Comparison of ENCODE assay signal across 19 cellular contexts in genomic region chr7:124747072-124747471, GRCh38. TPM values are rescaled to one million over a fixed set of nuclear protein-coding genes. Genes with fewer than 3 reads are reported as not detected.
DNase-seq lines count a peak whose midpoint lies in the region; ATAC-seq, FAIRE-seq and TF ChIP-seq lines count a peak whose summit lies in the region.
"Had no signal": no experiment of that assay in that cellular context is flagged by ENCODE, and none has a peak within 500 bp of the region (broad histone marks: within the 10 kb centered on the region; RNA-seq: fewer than 3 reads in every experiment).

No MANE protein-coding gene starts in this region.

- H3K4me1 ChIP-seq in K562 (replicated peaks in 1 of 2; ENCODE audit: control insufficient read depth in 2 of 2, insufficient read depth in 2 of 2, low read length in 2 of 2): no peaks in the 10 kb centered on the region
- H3K4me1 ChIP-seq: HAP-1 had no signal

- DNase-seq in WTC11 (ENCODE audit: low spot score): no peak
- no peak for DNase-seq in K562 (ENCODE audit: extremely low read depth in 1 of 4, low spot score in 3 of 4)
- DNase-seq in substantia nigra (lab: John Stamatoyannopoulos, UW): no peak
- DNase-seq in D341Med (ENCODE audit: low spot score): no peak
- no peak for DNase-seq in effector memory CD8-positive, alpha-beta T cell
- DNase-seq in putamen (ENCODE audit: low spot score): no peak
- DNase-seq: Calu3; CD4-positive, alpha-beta memory T cell; COR-L47; DMS153; DND-41; GOT3; HFFc6 had no signal

- H3K79me2 ChIP-seq in K562 (ENCODE audit: control insufficient read depth, insufficient read depth, low read length): no peaks in the 10 kb centered on the region

- H3K4me3 Mint-ChIP-seq in WTC11: no peak overlapping the region
- no peak overlapping the region for H3K4me3 Mint-ChIP-seq in effector memory CD8-positive, alpha-beta T cell
- H3K4me3 Mint-ChIP-seq: CD4-positive, alpha-beta memory T cell; HFFc6 had no signal

- H3K9me3 ChIP-seq in K562 (replicated peaks; ENCODE audit: control insufficient read depth, insufficient read depth, low read depth, low read length): no peaks in the 10 kb centered on the region
- H3K9me3 ChIP-seq: HAP-1 had no signal

- FAIRE-seq in K562 (lab: Jason Lieb, UNC): no peak
- FAIRE-seq: G401.6, GM12892, H54 had no signal

- H3K36me3 Mint-ChIP-seq in WTC11: peaks cover 3% of the 10 kb centered on the region
- no peaks in the 10 kb centered on the region for H3K36me3 Mint-ChIP-seq in effector memory CD8-positive, alpha-beta T cell (ENCODE audit: insufficient read depth)
- H3K36me3 Mint-ChIP-seq: CD4-positive, alpha-beta memory T cell had no signal

- H3K9me1 ChIP-seq in K562 (ENCODE audit: control insufficient read depth, insufficient read depth, low read length): no peaks in the 10 kb centered on the region

- no peak overlapping the region for H3K4me2 ChIP-seq in K562 (ENCODE audit: insufficient read depth, low read length)

- CTCF ChIA-PET in WTC11 (lab: Charles Lee) (no interaction called here), K562 (lab: Yijun Ruan, JAX; ENCODE audit: low intra/inter-chr PET ratio) (no interaction called here)

- POLR2A ChIA-PET in WTC11 (lab: Charles Lee) (interaction anchor here (0.7 kb wide), 1 partner anchor 243 kb away, joined by 3 read pairs; no protein-coding TSS in a partner anchor), K562 (lab: Yijun Ruan, JAX) (no interaction called here)

- TF ChIP-seq CTCF in WTC11 (IDR thresholded peaks at IDR 0.05): no peak
- TF ChIP-seq CTCF in K562 (IDR thresholded peaks at IDR 0.05 in 2 of 3, conservative IDR thresholded peaks at IDR 0.05 in 1 of 3; ENCODE audit: insufficient read depth in 2 of 3, low read depth in 1 of 3, low read length in 3 of 3): no peak

- no peaks in the 10 kb centered on the region for H3K9me3 Mint-ChIP-seq in WTC11
- peaks cover 0 to 2% of the 10 kb centered on the region in 2 donors for H3K9me3 Mint-ChIP-seq in effector memory CD8-positive, alpha-beta T cell
- H3K9me3 Mint-ChIP-seq: CD4-positive, alpha-beta memory T cell had no signal

- no peak overlapping the region for H3K9ac ChIP-seq in K562 (ENCODE audit: insufficient read depth in 1 of 2, low read depth in 2 of 2, low read length in 2 of 2)

- no peaks in the 10 kb centered on the region for H3K27me3 Mint-ChIP-seq in WTC11 (ENCODE audit: low read depth)
- peaks cover 0 to 6% of the 10 kb centered on the region in 2 donors for H3K27me3 Mint-ChIP-seq in effector memory CD8-positive, alpha-beta T cell

- in situ Hi-C loops in K562 (cut with MboI): no loop called here

- 0% methylated on average over 11 of the region's 11 CpGs for WGBS in K562 (ENCODE audit: insufficient coverage, low coverage, missing lambda C conversion rate)

- TF ChIP-seq EP300 in K562 (IDR thresholded peaks at IDR 0.05; ENCODE audit: low read length): no peak

- peaks cover 39% of the 10 kb centered on the region for H3K4me1 Mint-ChIP-seq in WTC11
- H3K4me1 Mint-ChIP-seq in effector memory CD8-positive, alpha-beta T cell (ENCODE audit: low read depth in 2 of 2): no peaks in the 10 kb centered on the region
- H3K4me1 Mint-ChIP-seq: CD4-positive, alpha-beta memory T cell had no signal

- no peaks in the 10 kb centered on the region for H3K27me3 ChIP-seq in K562 (ENCODE audit: control insufficient read depth in 2 of 2, insufficient read depth in 2 of 2, low read length in 2 of 2)
- no peaks in the 10 kb centered on the region for H3K27me3 ChIP-seq in layer of hippocampus (ENCODE audit: control insufficient read depth, insufficient read depth, low read length)

- H3K4me3 ChIP-seq in K562: no peak overlapping the region
- H3K4me3 ChIP-seq: HAP-1 had no signal

- 0 out of 2 replicates have a peak overlapping the region, but pooled peaks have one; percentile 21 for H2AFZ ChIP-seq in K562 (ENCODE audit: low read depth, low read length)

- H4K20me1 ChIP-seq in K562 (replicated peaks; ENCODE audit: control insufficient read depth, insufficient read depth, low read length): no peaks in the 10 kb centered on the region

- intact Hi-C loops in K562 (cut with micrococcal nuclease): no loop called here

- TF ChIP-seq RAD21 in K562 (CRISPR knock-in tag; conservative IDR thresholded peaks at IDR 0.05 in 1 of 2, IDR thresholded peaks at IDR 0.05 in 1 of 2): no peak

- TF ChIP-seq POLR2A in K562 (conservative IDR thresholded peaks at IDR 0.05): no peak

- H3K36me3 ChIP-seq in K562 (ENCODE audit: control insufficient read depth, insufficient read depth, low read length): no peaks in the 10 kb centered on the region
- H3K36me3 ChIP-seq: HAP-1 had no signal

- H3K27ac ChIP-seq in K562 (ENCODE audit: extremely low read depth, low read depth, low read length): no peak overlapping the region
- peak overlapping the region; percentile 57 for H3K27ac ChIP-seq in layer of hippocampus (ENCODE audit: low read depth, low read length)
- H3K27ac ChIP-seq in substantia nigra (ENCODE audit: low read depth, low read length, poor library complexity, severe bottlenecking): peak overlapping the region; percentile 81

- BruUV-seq in K562 (replicated peaks; lab: Mats Ljungman, UMichigan): no TSS peak

- ATAC-seq in WTC11: no peak
- peak; percentile 51 for ATAC-seq in K562
- ATAC-seq in effector memory CD8-positive, alpha-beta T cell (replicated peaks): no peak
- no peak for ATAC-seq in HG03045 (IDR thresholded peaks at IDR 0.05; ENCODE audit: unreplicated experiment)

- H3K27ac Mint-ChIP-seq in WTC11: 0 out of 2 replicates have a peak overlapping the region, but pooled peaks have one; percentile 54
- no peak overlapping the region for H3K27ac Mint-ChIP-seq in effector memory CD8-positive, alpha-beta T cell
- H3K27ac Mint-ChIP-seq: CD4-positive, alpha-beta memory T cell; HFFc6 had no signal

TF ChIP-seq in WTC11, 78 proteins besides CTCF, POLR2A, EP300 and RAD21 (continues in another document):
- TF ChIP-seq ATF2 (CRISPR knock-in tag; IDR thresholded peaks at IDR 0.05; ENCODE audit: borderline replicate concordance, low read depth) (no peak), ZNF396 (CRISPR knock-in tag; IDR thresholded peaks at IDR 0.05; ENCODE audit: borderline replicate concordance) (no peak), ELF4 (CRISPR knock-in tag; IDR thresholded peaks at IDR 0.05; ENCODE audit: low read depth) (no peak)

TF ChIP-seq in K562, 482 proteins besides CTCF, POLR2A, EP300 and RAD21:
- TF ChIP-seq CCAR2 (IDR thresholded peaks at IDR 0.05; ENCODE audit: low read depth, low read length) (no peak), TEAD2 (tag; IDR thresholded peaks at IDR 0.05) (no peak), MEF2D (tag; conservative IDR thresholded peaks at IDR 0.05; ENCODE audit: low read depth) (no peak), TCF3 (CRISPR knock-in tag; IDR thresholded peaks at IDR 0.05) (no peak), ZNF143 (CRISPR knock-in tag; IDR thresholded peaks at IDR 0.05) (no peak), ZNF133 (CRISPR knock-in tag; IDR thresholded peaks at IDR 0.05) (no peak), GATA2 (CRISPR knock-in tag; IDR thresholded peaks at IDR 0.05) (no peak), SMC3 (conservative IDR thresholded peaks at IDR 0.05; ENCODE audit: insufficient read depth, low read depth, low read length) (no peak), KDM2B (CRISPR knock-in tag; IDR thresholded peaks at IDR 0.05) (no peak), NR1H2 (CRISPR knock-in tag; IDR thresholded peaks at IDR 0.05) (no peak)
- TF ChIP-seq, protein P1, sequence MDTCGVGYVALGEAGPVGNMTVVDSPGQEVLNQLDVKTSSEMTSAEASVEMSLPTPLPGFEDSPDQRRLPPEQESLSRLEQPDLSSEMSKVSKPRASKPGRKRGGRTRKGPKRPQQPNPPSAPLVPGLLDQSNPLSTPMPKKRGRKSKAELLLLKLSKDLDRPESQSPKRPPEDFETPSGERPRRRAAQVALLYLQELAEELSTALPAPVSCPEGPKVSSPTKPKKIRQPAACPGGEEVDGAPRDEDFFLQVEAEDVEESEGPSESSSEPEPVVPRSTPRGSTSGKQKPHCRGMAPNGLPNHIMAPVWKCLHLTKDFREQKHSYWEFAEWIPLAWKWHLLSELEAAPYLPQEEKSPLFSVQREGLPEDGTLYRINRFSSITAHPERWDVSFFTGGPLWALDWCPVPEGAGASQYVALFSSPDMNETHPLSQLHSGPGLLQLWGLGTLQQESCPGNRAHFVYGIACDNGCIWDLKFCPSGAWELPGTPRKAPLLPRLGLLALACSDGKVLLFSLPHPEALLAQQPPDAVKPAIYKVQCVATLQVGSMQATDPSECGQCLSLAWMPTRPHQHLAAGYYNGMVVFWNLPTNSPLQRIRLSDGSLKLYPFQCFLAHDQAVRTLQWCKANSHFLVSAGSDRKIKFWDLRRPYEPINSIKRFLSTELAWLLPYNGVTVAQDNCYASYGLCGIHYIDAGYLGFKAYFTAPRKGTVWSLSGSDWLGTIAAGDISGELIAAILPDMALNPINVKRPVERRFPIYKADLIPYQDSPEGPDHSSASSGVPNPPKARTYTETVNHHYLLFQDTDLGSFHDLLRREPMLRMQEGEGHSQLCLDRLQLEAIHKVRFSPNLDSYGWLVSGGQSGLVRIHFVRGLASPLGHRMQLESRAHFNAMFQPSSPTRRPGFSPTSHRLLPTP (IDR thresholded peaks at IDR 0.05; ENCODE audit: borderline replicate concordance, extremely low read depth, insufficient read length): no peak

RNA-seq across cellular contexts. Expression of gene GPR37, which starts 18.5 kb away (rescaled TPM):
- total RNA-seq in WTC11 (2021): 10.9 to 20.4 TPM (median 11.3 TPM) in 3 replicates
- not detected in 2 replicates for total RNA-seq in K562 (2011; cell fraction: chromatin; rRNA removed; ENCODE audit: low replicate concordance)
- total RNA-seq in K562 (2011; cell fraction: nucleolus; rRNA removed): not detected in 2 replicates
- total RNA-seq in K562 (2011; cell fraction: nucleoplasm; rRNA removed): not detected in 2 replicates
- total RNA-seq in K562 (2014; rRNA removed): not detected in 2 replicates
- total RNA-seq in K562 (2014; rRNA removed; fragmentation: Illumina TruSeq; extraction: Trizol): not detected in 2 replicates
- total RNA-seq in K562 (2015; rRNA removed; fragmentation: Illumina TruSeq; extraction: Trizol): not detected in 2 replicates
- 0.07 TPM in 1 of 2 replicates, not detected in the other for total RNA-seq in K562 (2021)
- polyA plus RNA-seq in K562 (2011; rRNA removed): not detected in 2 replicates
- polyA plus RNA-seq in K562 (2011; cell fraction: cytosol; rRNA removed): not detected in 2 replicates
- polyA plus RNA-seq in K562 (2011; cell fraction: nucleus; rRNA removed): not detected in 2 replicates
- 0.03 and 0.07 TPM in 2 replicates for polyA plus RNA-seq in K562 (2012)
- not detected in 2 replicates for polyA plus RNA-seq in K562 (2014; fragmentation: Illumina TruSeq; extraction: Trizol)
- not detected for polyA plus RNA-seq in K562 (2014; fragmentation: Nextera tagmentation; extraction: Ambion mirVana)
- polyA plus RNA-seq in K562 (2014; rRNA removed): 0.03 TPM in 1 of 2 replicates, not detected in the other
- polyA minus RNA-seq in K562 (2011; rRNA and poly(A)+ RNA removed): not detected in 2 replicates
- not detected in 2 replicates for polyA minus RNA-seq in K562 (2011; cell fraction: cytosol; rRNA and poly(A)+ RNA removed)
- not detected in 2 replicates for polyA minus RNA-seq in K562 (2011; cell fraction: nucleus; rRNA and poly(A)+ RNA removed)
- total RNA-seq: CD4-positive, alpha-beta memory T cell; HFFc6 had no signal
- polyA plus RNA-seq: CD4-positive, alpha-beta memory T cell had no signal

Comparison
In these comparisons a context has a peak if more than half of its experiments do, and no peak if none do; other contexts are left out.
1. RNA of gene GPR37, which starts 18.5 kb away (total RNA-seq): 10.9 to 20.4 TPM in WTC11; 0.07 TPM in K562; every median in the first group is over 10 times any median in the second.